Comparison of ENCODE assay signal across 22 cellular contexts in genomic region chr5:40552981-40553380, GRCh38.
"Had no signal": no experiment of that assay in that cellular context is flagged by ENCODE, and none has a peak within 500 bp of the region (broad histone marks: within the 10 kb centered on the region; RNA-seq: fewer than 3 reads in every experiment).

No MANE protein-coding gene starts in this region.

- H3K9me3 ChIP-seq: adrenal gland, right lobe of liver, testis, vagina had no signal

- H3K4me1 ChIP-seq: adrenal gland, testis, vagina had no signal

- H3K4me1 Mint-ChIP-seq: endodermal cell had no signal

- H3K36me3 ChIP-seq: adrenal gland, heart right ventricle, right lobe of liver, vagina, WERI-Rb-1 had no signal

- H3K36me3 Mint-ChIP-seq: activated naive CD8-positive, alpha-beta T cell had no signal

- H3K27ac Mint-ChIP-seq: activated naive CD8-positive, alpha-beta T cell; activated T-helper 17 cell treated with anti-CD3 and anti-CD28 coated beads, Interleukin-2, amount 50 U/mL, for 72 hours; endodermal cell; naive thymus-derived CD4-positive, alpha-beta T cell; stimulated activated naive B cell treated with anti-CD40 and anti-IgM and Interleukin-4, amounts not matched to agents 10 μg/mL and 1 μg/mL and 100 μg/mL, for 72 hours had no signal

- H3K9me3 Mint-ChIP-seq: activated T-helper 17 cell treated with anti-CD3 and anti-CD28 coated beads, Interleukin-2, amount 50 U/mL, for 72 hours; endodermal cell; neural crest cell had no signal

- H3K27me3 Mint-ChIP-seq: activated naive CD8-positive, alpha-beta T cell; activated T-helper 17 cell treated with anti-CD3 and anti-CD28 coated beads, Interleukin-2, amount 50 U/mL, for 72 hours; naive thymus-derived CD4-positive, alpha-beta T cell; stimulated activated naive B cell treated with anti-CD40 and anti-IgM and Interleukin-4, amounts not matched to agents 10 μg/mL and 1 μg/mL and 100 μg/mL, for 72 hours had no signal

- H3K4me3 Mint-ChIP-seq: activated naive CD8-positive, alpha-beta T cell; activated T-helper 17 cell treated with anti-CD3 and anti-CD28 coated beads, Interleukin-2, amount 50 U/mL, for 72 hours; endodermal cell; naive thymus-derived CD4-positive, alpha-beta T cell; neural crest cell; stimulated activated naive B cell treated with anti-CD40 and anti-IgM and Interleukin-4, amounts not matched to agents 10 μg/mL and 1 μg/mL and 100 μg/mL, for 72 hours had no signal

- H3K27ac ChIP-seq: adrenal gland, right lobe of liver, testis, vagina, WERI-Rb-1 had no signal

- H3K27me3 ChIP-seq: adrenal gland, heart right ventricle, right lobe of liver, testis, vagina had no signal

- DNase-seq: activated CD4-positive, CD25-positive, alpha-beta regulatory T cell treated with anti-CD3 and anti-CD28 coated beads, Interleukin-2, amount 50 U/mL, for 72 hours; activated T-cell treated with anti-CD3 and anti-CD28 coated beads, Interleukin-2, amount 50 U/mL, for 1 hour; adrenal gland; endodermal cell; heart right ventricle; left colon; naive thymus-derived CD4-positive, alpha-beta T cell; occipital lobe; right lobe of liver; stimulated activated CD4-positive, alpha-beta T cell treated with anti-CD3 and anti-CD28 coated beads, Interleukin-15, amount 100 ng/mL, for 24 hours; stimulated activated CD4-positive, alpha-beta T cell treated with anti-CD3 and anti-CD28 coated beads, Interleukin-2, amount 100 ng/mL, for 48 hours; stimulated activated CD8-positive, alpha-beta memory T cell treated with anti-CD3 and anti-CD28 coated beads, Interleukin-4, amount 100 ng/mL, for 48 hours; stimulated activated naive B cell treated with anti-CD40 and anti-IgM and Interleukin-4, amounts not matched to agents 10 μg/mL and 1 μg/mL and 100 μg/mL, for 72 hours; testis; WERI-Rb-1 had no signal

- FAIRE-seq: TTC549 had no signal

- H3K4me3 ChIP-seq: adrenal gland, coronary artery, heart right ventricle, right lobe of liver, smooth muscle cell, testis, vagina had no signal
